27 cellular contexts compared by ENCODE assay signal in the genomic region with DNA sequence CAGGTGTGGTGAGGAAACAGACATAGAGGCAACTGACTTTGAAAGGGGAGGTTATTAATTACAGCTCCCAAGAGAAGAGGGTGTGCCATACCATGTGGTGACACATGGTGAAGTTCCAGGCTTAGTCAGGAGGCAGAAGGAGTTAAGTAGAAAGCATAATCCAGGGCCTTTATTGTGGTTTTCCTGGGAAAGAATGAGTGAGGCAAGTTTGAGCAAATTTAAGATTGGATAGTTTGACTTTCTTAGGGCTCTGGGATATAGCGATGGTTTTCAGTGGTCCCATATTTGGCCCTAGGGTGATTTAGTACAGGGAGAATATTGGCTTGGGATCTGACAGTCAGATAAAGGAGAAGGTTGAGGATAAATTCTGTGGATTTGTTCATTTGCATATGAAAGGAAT.
DNase-seq lines count a peak whose midpoint lies in the region; ATAC-seq, FAIRE-seq and TF ChIP-seq lines count a peak whose summit lies in the region.
"Had no signal": no experiment of that assay in that cellular context is flagged by ENCODE, and none has a peak within 500 bp of the region (broad histone marks: within the 10 kb centered on the region; RNA-seq: fewer than 3 reads in every experiment).

No MANE protein-coding gene starts in this region.

- H3K4me3 Mint-ChIP-seq in astrocyte (ENCODE audit: unreplicated experiment) = no peak overlapping the region
- H3K4me3 Mint-ChIP-seq: CD14-positive monocyte; CD4-positive, alpha-beta T cell; CD8-positive, alpha-beta memory T cell; H9 had no signal

- H3K9me3 Mint-ChIP-seq in astrocyte (ENCODE audit: unreplicated experiment) = peaks cover 3% of the 10 kb centered on the region
- H3K9me3 Mint-ChIP-seq: CD4-positive, alpha-beta T cell had no signal

- H3K4me1 Mint-ChIP-seq in astrocyte (ENCODE audit: low read depth, unreplicated experiment) = peaks cover 6% of the 10 kb centered on the region
- H3K4me1 Mint-ChIP-seq: CD14-positive monocyte; CD8-positive, alpha-beta memory T cell had no signal

- DNase-seq in ELR (ENCODE audit: low read depth) = peak; percentile 13
- peak; percentile 11 for DNase-seq in M059J (ENCODE audit: low read depth)
- peak; percentile 57 for DNase-seq in astrocyte (ENCODE audit: low read depth)
- DNase-seq in bronchial epithelial cell (ENCODE audit: low read depth) = peak; percentile 38
- no peak for DNase-seq in NOMO-1 treated with DMSO at 0.1 percent for 48 hours (lab: John Stamatoyannopoulos, UW; ENCODE audit: unreplicated experiment)
- DNase-seq in activated CD4-positive, alpha-beta T cell treated with anti-CD3 and anti-CD28 coated beads for 1 hour = no peak
- no peak for DNase-seq in H54 (ENCODE audit: insufficient read length, low spot score)
- DNase-seq: 8988T; ACHN; BE2C; CD4-positive, alpha-beta T cell; CD8-positive, alpha-beta memory T cell; DMS 273 treated with DMSO at 0.1 percent for 48 hours; DMS79; EL; GF-D8; GM23248; H9 had no signal

- TF ChIP-seq CTCF in astrocyte (IDR thresholded peaks at IDR 0.05; ENCODE audit: insufficient read depth, low read depth, low read length) (no peak), bronchial epithelial cell (IDR thresholded peaks at IDR 0.05; ENCODE audit: insufficient read depth, low read length, severe bottlenecking) (no peak)

- no peaks in the 10 kb centered on the region for H3K4me1 ChIP-seq in astrocyte (ENCODE audit: insufficient read depth, low read length)
- H3K4me1 ChIP-seq: A549; BE2C; BLaER1 treated with 17β-estradiol and CSF1 and Interleukin-3, amounts not matched to agents 10 nM and 100 nM had no signal

- no peak overlapping the region for H3K27ac Mint-ChIP-seq in astrocyte (ENCODE audit: unreplicated experiment)
- H3K27ac Mint-ChIP-seq: CD14-positive monocyte; CD4-positive, alpha-beta T cell; CD8-positive, alpha-beta memory T cell; H9 had no signal

- no peaks in the 10 kb centered on the region for H3K79me2 ChIP-seq in astrocyte (ENCODE audit: insufficient read depth, low read length)

- no peak for ATAC-seq in GM18511 (IDR thresholded peaks at IDR 0.05; ENCODE audit: unreplicated experiment)
- ATAC-seq: A549, HCT116 had no signal

- H3K4me3 ChIP-seq in astrocyte (ENCODE audit: insufficient read depth, low read depth, low read length) (no peak overlapping the region), bronchial epithelial cell (ENCODE audit: low read depth, low read length) (no peak overlapping the region)
- H3K4me3 ChIP-seq: A549; BLaER1 treated with 17β-estradiol and CSF1 and Interleukin-3, amounts not matched to agents 10 nM and 100 nM; GM23248 had no signal

- no peak overlapping the region for H3K27ac ChIP-seq in astrocyte (ENCODE audit: low read depth, low read length)
- H3K27ac ChIP-seq: A549; BLaER1 treated with 17β-estradiol and CSF1 and Interleukin-3, amounts not matched to agents 10 nM and 100 nM; GM23248 had no signal

- H3K4me2 ChIP-seq in astrocyte (ENCODE audit: low read length) = no peak overlapping the region
- H3K4me2 ChIP-seq: A549; BLaER1 treated with 17β-estradiol and CSF1 and Interleukin-3, amounts not matched to agents 10 nM and 100 nM had no signal

- no peak for TF ChIP-seq POLR2A in H54 (IDR thresholded peaks at IDR 0.05; ENCODE audit: low read depth, low read length)

- no peaks in the 10 kb centered on the region for H3K27me3 Mint-ChIP-seq in astrocyte (ENCODE audit: low read depth, unreplicated experiment)
- H3K27me3 Mint-ChIP-seq: CD4-positive, alpha-beta T cell; CD8-positive, alpha-beta memory T cell had no signal

- no peaks in the 10 kb centered on the region for H3K36me3 Mint-ChIP-seq in astrocyte (ENCODE audit: low read depth, unreplicated experiment)
- H3K36me3 Mint-ChIP-seq: CD14-positive monocyte; CD8-positive, alpha-beta memory T cell had no signal

- H3K9me3 ChIP-seq in astrocyte (ENCODE audit: insufficient read depth, low read depth, low read length) = no peaks in the 10 kb centered on the region
- H3K9me3 ChIP-seq: A549; BE2C; BLaER1 treated with 17β-estradiol and CSF1 and Interleukin-3, amounts not matched to agents 10 nM and 100 nM had no signal

- H4K20me1 ChIP-seq in astrocyte (ENCODE audit: insufficient read depth, low read length) = no peaks in the 10 kb centered on the region
- H4K20me1 ChIP-seq: BLaER1 treated with 17β-estradiol and CSF1 and Interleukin-3, amounts not matched to agents 10 nM and 100 nM had no signal

- FAIRE-seq in astrocyte (lab: Jason Lieb, UNC) (no peak), bronchial epithelial cell (lab: Jason Lieb, UNC) (no peak), H54 (lab: Jason Lieb, UNC) (no peak)
- FAIRE-seq: A549, D721Med, GM12891, GM19239, H1 had no signal

- H2AFZ ChIP-seq in astrocyte (ENCODE audit: low read depth, low read length) = no peak overlapping the region
- H2AFZ ChIP-seq: GM23248 had no signal

- no peaks in the 10 kb centered on the region for H3K36me3 ChIP-seq in astrocyte (ENCODE audit: insufficient read depth, low read length)
- H3K36me3 ChIP-seq in bronchial epithelial cell (ENCODE audit: control insufficient read depth, insufficient read depth, low read length) = no peaks in the 10 kb centered on the region
- H3K36me3 ChIP-seq: BE2C; BLaER1 treated with 17β-estradiol and CSF1 and Interleukin-3, amounts not matched to agents 10 nM and 100 nM had no signal

- H3K9ac ChIP-seq in astrocyte (ENCODE audit: low read length) = no peak overlapping the region
- H3K9ac ChIP-seq: BLaER1 treated with 17β-estradiol and CSF1 and Interleukin-3, amounts not matched to agents 10 nM and 100 nM; GM23248 had no signal

- H3K27me3 ChIP-seq in astrocyte (ENCODE audit: insufficient read depth, low read length) (no peaks in the 10 kb centered on the region), bronchial epithelial cell (ENCODE audit: control insufficient read depth, insufficient read depth, low read length) (no peaks in the 10 kb centered on the region)
- H3K27me3 ChIP-seq: BE2C; BLaER1 treated with 17β-estradiol and CSF1 and Interleukin-3, amounts not matched to agents 10 nM and 100 nM had no signal

Comparison
In these comparisons a context has a peak if more than half of its experiments do, and no peak if none do; other contexts are left out.
1. DNase-seq: peak in ELR (single experiment), M059J (single experiment), astrocyte (single experiment) and bronchial epithelial cell (single experiment); none in NOMO-1 treated with DMSO at 0.1 percent for 48 hours (single experiment), activated CD4-positive, alpha-beta T cell treated with anti-CD3 and anti-CD28 coated beads for 1 hour (single experiment) and H54 (single experiment).